Comparison of ENCODE assay signal across 1 cellular context in genomic region chr1:24913274-24913604, GRCh38.
A peak's percentile ranks its signal among the peaks of the same experiment; 100 is the strongest.
TF ChIP-seq lines count a peak whose summit lies in the region.

No MANE protein-coding gene starts in this region.

TF ChIP-seq in HepG2, 621 proteins besides CTCF, POLR2A, EP300 and RAD21:
- TF ChIP-seq NPAS2 (CRISPR knock-in tag; IDR thresholded peaks at IDR 0.05; ENCODE audit: borderline replicate concordance) (no peak), GATAD2A (CRISPR knock-in tag; IDR thresholded peaks at IDR 0.05) (no peak), CENPT (CRISPR knock-in tag; IDR thresholded peaks at IDR 0.05; ENCODE audit: low read depth) (no peak), ZNF629 (CRISPR knock-in tag; conservative IDR thresholded peaks at IDR 0.05) (peak; percentile 90), AGO1 (IDR thresholded peaks at IDR 0.05; ENCODE audit: low read depth, low read length, poor library complexity, severe bottlenecking) (no peak), DDIT3 (CRISPR knock-in tag; IDR thresholded peaks at IDR 0.05) (no peak), HNF4G (IDR thresholded peaks at IDR 0.05; ENCODE audit: borderline replicate concordance, low read depth, low read length) (no peak), HNF4G (CRISPR knock-in tag; IDR thresholded peaks at IDR 0.05; ENCODE audit: borderline replicate concordance, low read depth) (0 out of 2 replicates have a peak, but pooled peaks have one; percentile 6), ZBTB25 (CRISPR knock-in tag; IDR thresholded peaks at IDR 0.05) (no peak), NBN (conservative IDR thresholded peaks at IDR 0.05) (no peak), KDM1A (CRISPR knock-in tag; IDR thresholded peaks at IDR 0.05) (peak; percentile 52), SAP130 (CRISPR knock-in tag; IDR thresholded peaks at IDR 0.05; ENCODE audit: low read depth) (0 out of 2 replicates have a peak, but pooled peaks have one; percentile 3), AHDC1 (CRISPR knock-in tag; IDR thresholded peaks at IDR 0.05; ENCODE audit: borderline replicate concordance) (no peak)
- TF ChIP-seq, protein P1, sequence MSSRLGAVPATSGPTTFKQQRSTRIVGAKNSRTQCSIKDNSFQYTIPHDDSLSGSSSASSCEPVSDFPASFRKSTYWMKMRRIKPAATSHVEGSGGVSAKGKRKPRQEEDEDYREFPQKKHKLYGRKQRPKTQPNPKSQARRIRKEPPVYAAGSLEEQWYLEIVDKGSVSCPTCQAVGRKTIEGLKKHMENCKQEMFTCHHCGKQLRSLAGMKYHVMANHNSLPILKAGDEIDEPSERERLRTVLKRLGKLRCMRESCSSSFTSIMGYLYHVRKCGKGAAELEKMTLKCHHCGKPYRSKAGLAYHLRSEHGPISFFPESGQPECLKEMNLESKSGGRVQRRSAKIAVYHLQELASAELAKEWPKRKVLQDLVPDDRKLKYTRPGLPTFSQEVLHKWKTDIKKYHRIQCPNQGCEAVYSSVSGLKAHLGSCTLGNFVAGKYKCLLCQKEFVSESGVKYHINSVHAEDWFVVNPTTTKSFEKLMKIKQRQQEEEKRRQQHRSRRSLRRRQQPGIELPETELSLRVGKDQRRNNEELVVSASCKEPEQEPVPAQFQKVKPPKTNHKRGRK (CRISPR knock-in tag; IDR thresholded peaks at IDR 0.05): no peak
- TF ChIP-seq, protein P2, sequence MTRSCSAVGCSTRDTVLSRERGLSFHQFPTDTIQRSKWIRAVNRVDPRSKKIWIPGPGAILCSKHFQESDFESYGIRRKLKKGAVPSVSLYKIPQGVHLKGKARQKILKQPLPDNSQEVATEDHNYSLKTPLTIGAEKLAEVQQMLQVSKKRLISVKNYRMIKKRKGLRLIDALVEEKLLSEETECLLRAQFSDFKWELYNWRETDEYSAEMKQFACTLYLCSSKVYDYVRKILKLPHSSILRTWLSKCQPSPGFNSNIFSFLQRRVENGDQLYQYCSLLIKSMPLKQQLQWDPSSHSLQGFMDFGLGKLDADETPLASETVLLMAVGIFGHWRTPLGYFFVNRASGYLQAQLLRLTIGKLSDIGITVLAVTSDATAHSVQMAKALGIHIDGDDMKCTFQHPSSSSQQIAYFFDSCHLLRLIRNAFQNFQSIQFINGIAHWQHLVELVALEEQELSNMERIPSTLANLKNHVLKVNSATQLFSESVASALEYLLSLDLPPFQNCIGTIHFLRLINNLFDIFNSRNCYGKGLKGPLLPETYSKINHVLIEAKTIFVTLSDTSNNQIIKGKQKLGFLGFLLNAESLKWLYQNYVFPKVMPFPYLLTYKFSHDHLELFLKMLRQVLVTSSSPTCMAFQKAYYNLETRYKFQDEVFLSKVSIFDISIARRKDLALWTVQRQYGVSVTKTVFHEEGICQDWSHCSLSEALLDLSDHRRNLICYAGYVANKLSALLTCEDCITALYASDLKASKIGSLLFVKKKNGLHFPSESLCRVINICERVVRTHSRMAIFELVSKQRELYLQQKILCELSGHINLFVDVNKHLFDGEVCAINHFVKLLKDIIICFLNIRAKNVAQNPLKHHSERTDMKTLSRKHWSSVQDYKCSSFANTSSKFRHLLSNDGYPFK (CRISPR knock-in tag; IDR thresholded peaks at IDR 0.05; ENCODE audit: borderline replicate concordance): no peak
TF ChIP-seq in HepG2: peak in this region for 4.
